8 cellular contexts compared by ENCODE assay signal in the genomic region with DNA sequence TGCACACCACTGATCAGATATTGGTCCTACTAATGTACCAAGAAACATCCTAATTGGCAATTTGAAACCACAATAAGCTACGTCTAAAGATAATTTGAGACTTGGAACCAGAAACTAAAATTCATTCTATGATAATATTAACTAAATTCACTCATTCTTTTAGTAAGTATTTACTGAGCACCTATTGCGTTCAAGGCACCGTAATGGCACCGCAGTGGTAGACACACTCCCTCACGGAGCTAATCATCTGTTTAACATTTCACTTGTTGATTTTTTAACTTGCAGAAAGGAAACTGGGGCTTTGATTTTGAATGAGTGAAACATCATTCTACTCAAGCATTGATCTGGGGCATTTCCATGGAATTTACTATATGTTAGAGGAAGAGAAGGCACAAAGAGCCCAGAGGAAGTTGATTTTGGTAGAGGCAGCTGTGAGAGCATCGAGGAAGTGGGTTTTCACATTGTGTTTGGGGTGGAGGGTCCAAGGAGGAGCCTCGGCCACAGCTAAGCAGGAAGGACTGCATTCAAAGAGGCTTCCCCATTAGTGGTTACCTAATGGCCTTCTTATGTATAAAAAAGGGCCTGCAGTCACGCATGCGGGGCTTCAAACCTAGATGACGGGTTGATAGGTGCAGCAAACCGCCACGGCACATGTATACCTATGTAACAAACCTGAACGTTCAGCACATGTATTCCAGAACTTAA. TPM values are rescaled to one million over a fixed set of nuclear protein-coding genes. Genes with fewer than 3 reads are reported as not detected.
DNase-seq lines count a peak whose midpoint lies in the region; ATAC-seq and TF ChIP-seq lines count a peak whose summit lies in the region.

No MANE protein-coding gene starts in this region.

- H3K4me3 ChIP-seq in mucosa of descending colon: no peak overlapping the region
- H3K4me3 ChIP-seq in BE2C (ENCODE audit: low read depth, low read length): no peak overlapping the region
- H3K4me3 ChIP-seq in testis: no peak overlapping the region

- no peak overlapping the region for H3K27ac ChIP-seq in testis

- peak; percentile 42 for DNase-seq in DMS79 (lab: John Stamatoyannopoulos, UW)
- DNase-seq in KBM-7: peak; percentile 93
- DNase-seq in activated naive CD4-positive, alpha-beta T cell treated with anti-CD3 and anti-CD28 coated beads, Interleukin-2, amount 50 U/mL, for 72 hours (ENCODE audit: low spot score in 2 of 2): no peak
- DNase-seq in mucosa of descending colon: peak in 1 of 3 donors; percentile 33
- DNase-seq in dedifferentiated amniotic fluid mesenchymal stem cell (ENCODE audit: extremely low spot score): no peak
- no peak for DNase-seq in BE2C
- DNase-seq in testis: no peak

- H3K9me3 ChIP-seq in mucosa of descending colon (no peaks in the 10 kb centered on the region), BE2C (no peaks in the 10 kb centered on the region), testis (no peaks in the 10 kb centered on the region)

- H3K36me3 ChIP-seq in mucosa of descending colon (ENCODE audit: low read depth): no peaks in the 10 kb centered on the region
- no peaks in the 10 kb centered on the region for H3K36me3 ChIP-seq in BE2C
- no peaks in the 10 kb centered on the region for H3K36me3 ChIP-seq in testis (ENCODE audit: low read depth, missing control alignments)

- peaks cover 9 to 17% of the 10 kb centered on the region in 2 donors for H3K36me3 Mint-ChIP-seq in activated naive CD4-positive, alpha-beta T cell treated with anti-CD3 and anti-CD28 coated beads, Interleukin-2, amount 50 U/mL, for 72 hours

- TF ChIP-seq POLR2A in testis (IDR thresholded peaks at IDR 0.05): no peak

- TF ChIP-seq CTCF in mucosa of descending colon (IDR thresholded peaks at IDR 0.05) (no peak), BE2C (IDR thresholded peaks at IDR 0.05; ENCODE audit: low read depth, low read length) (no peak), testis (IDR thresholded peaks at IDR 0.05) (no peak)

- H3K4me1 ChIP-seq in mucosa of descending colon (ENCODE audit: low read depth) (peaks cover 77% of the 10 kb centered on the region), BE2C (peaks cover 31% of the 10 kb centered on the region), testis (peaks cover 16% of the 10 kb centered on the region)

- WGBS in testis, 2 donors: 76 to 80% methylated on average over 13 of the region's 13 CpGs

- intact Hi-C loops in mucosa of descending colon (cut with DNase I, micrococcal nuclease) (loop anchor here in 1 of 2 donors (10.0 kb wide), 1 partner anchor 58 kb away; no protein-coding TSS in a partner anchor), testis (cut with DNase I; ENCODE audit: low total_unique reads) (no loop called here)

- in situ Hi-C loops in KBM-7 (cut with MboI; ENCODE audit: low pct_unique_long_range_greater_than_20kb, low sequenced_read_pairs): loop anchor here (25.0 kb wide), 2 partner anchors 145 to 345 kb away; partner anchors contain the start of gene PRRC2B

- peak overlapping the region; percentile 89 to 92 for H3K27ac Mint-ChIP-seq in activated naive CD4-positive, alpha-beta T cell treated with anti-CD3 and anti-CD28 coated beads, Interleukin-2, amount 50 U/mL, for 72 hours

- no peak for ATAC-seq in activated naive CD4-positive, alpha-beta T cell treated with anti-CD3 and anti-CD28 coated beads, Interleukin-2, amount 50 U/mL, for 72 hours
- ATAC-seq in mucosa of descending colon (peak; percentile 9), HG02885 (IDR thresholded peaks at IDR 0.05; ENCODE audit: poor library complexity, unreplicated experiment) (no peak)

- H3K9me3 Mint-ChIP-seq in activated naive CD4-positive, alpha-beta T cell treated with anti-CD3 and anti-CD28 coated beads, Interleukin-2, amount 50 U/mL, for 72 hours: no peaks in the 10 kb centered on the region

- H3K27me3 ChIP-seq in BE2C: no peaks in the 10 kb centered on the region
- H3K27me3 ChIP-seq in testis: no peaks in the 10 kb centered on the region

RNA-seq across cellular contexts. Expression of gene RAPGEF1, which starts 7.1 kb away (rescaled TPM):
- total RNA-seq in activated naive CD4-positive, alpha-beta T cell treated with anti-CD3 and anti-CD28 coated beads, Interleukin-2, amount 50 U/mL, for 72 hours: 100 to 1,000 TPM in 1 of 2 donors, 10 to 100 TPM in 1; 45.8 to 105 TPM
- total RNA-seq in mucosa of descending colon: 100 to 1,000 TPM in 1 of 3 donors, 10 to 100 TPM in 2; 67.1 to 103 (median 84.2) TPM
- polyA plus RNA-seq in BE2C (2012; ENCODE audit: insufficient read depth, insufficient read length, low read depth): 42.8 TPM
- total RNA-seq in testis: 10 to 100 TPM; 55.8 to 56.9 TPM
- polyA plus RNA-seq in testis (ENCODE audit: insufficient read depth, low read depth, low replicate concordance): 36.1 TPM

Comparison
In these comparisons a context has a peak if more than half of its experiments do, and no peak if none do; other contexts are left out.
1. DNase-seq: peak in DMS79 (single experiment) and KBM-7 (single experiment); none in activated naive CD4-positive, alpha-beta T cell treated with anti-CD3 and anti-CD28 coated beads, Interleukin-2, amount 50 U/mL, for 72 hours (0 of 2), dedifferentiated amniotic fluid mesenchymal stem cell (single experiment), BE2C (single experiment) and testis (single experiment).